ENCODE assay signal across 20 cellular contexts in the genomic region with DNA sequence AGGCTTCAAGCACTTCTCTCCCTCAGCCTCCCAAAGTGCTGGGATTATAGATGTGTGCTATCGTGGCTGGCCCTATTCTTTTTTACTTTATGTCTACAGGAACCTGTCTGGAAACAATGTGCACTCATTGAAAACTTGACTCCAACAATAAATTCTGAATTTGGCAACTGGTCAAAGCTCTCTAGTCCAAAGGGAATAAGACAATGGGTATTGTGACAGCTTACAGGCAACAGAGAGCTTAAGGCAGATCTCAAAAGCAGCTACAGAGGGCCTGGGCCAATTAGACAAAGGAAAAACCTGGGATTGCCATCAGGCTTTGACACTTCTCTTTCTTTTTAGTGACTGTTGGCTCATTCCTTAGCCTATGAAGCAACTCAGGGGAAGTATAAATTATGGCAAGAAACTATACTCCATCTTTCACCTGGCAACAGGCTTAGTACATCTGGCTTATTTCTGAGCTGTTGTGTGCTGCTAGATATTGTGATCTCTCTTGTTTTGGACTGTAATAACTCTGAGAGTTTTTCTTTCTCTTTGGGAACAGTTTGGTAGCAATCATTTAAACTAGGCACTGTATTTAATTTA. TPM values are rescaled to one million over a fixed set of nuclear protein-coding genes. Genes with fewer than 3 reads are reported as not detected.
DNase-seq lines count a peak whose midpoint lies in the region; ATAC-seq and TF ChIP-seq lines count a peak whose summit lies in the region.
"Had no signal": no experiment of that assay in that cellular context is flagged by ENCODE, and none has a peak within 500 bp of the region (broad histone marks: within the 10 kb centered on the region; RNA-seq: fewer than 3 reads in every experiment).

No MANE protein-coding gene starts in this region.

- peaks cover 0 to 4% of the 10 kb centered on the region in 2 donors for H3K9me3 ChIP-seq in breast epithelium
- no peaks in the 10 kb centered on the region for H3K9me3 ChIP-seq in PC-3 (ENCODE audit: low read length)

- H3F3A ChIP-seq in PC-3 (ENCODE audit: low read length, unreplicated experiment), result no peaks in the 10 kb centered on the region

- BruUV-seq in MCF 10A (replicated peaks; lab: Mats Ljungman, UMichigan) (no TSS peak), PC-3 (replicated peaks; lab: Mats Ljungman, UMichigan) (no TSS peak), Calu3 (replicated peaks; lab: Mats Ljungman, UMichigan) (no TSS peak)

- no peak overlapping the region for H3K4me2 ChIP-seq in PC-3 (ENCODE audit: low read length)

- H3K36me3 ChIP-seq in breast epithelium (no peaks in the 10 kb centered on the region), PC-3 (ENCODE audit: low read depth, low read length) (no peaks in the 10 kb centered on the region)

- peaks cover 15% of the 10 kb centered on the region for H3K4me1 Mint-ChIP-seq in MCF 10A (ENCODE audit: insufficient read depth, unreplicated experiment)
- no peaks in the 10 kb centered on the region for H3K4me1 Mint-ChIP-seq in Calu3 (ENCODE audit: low read depth, unreplicated experiment)
- H3K4me1 Mint-ChIP-seq: CD4-positive, alpha-beta memory T cell had no signal

- peak; percentile 39 for DNase-seq in MCF 10A (ENCODE audit: unreplicated experiment)
- no peak for DNase-seq in breast epithelium (ENCODE audit: low spot score in 2 of 2)
- DNase-seq in PC-3, result peak; percentile 40
- DNase-seq in globus pallidus (ENCODE audit: low spot score), result peak; percentile 2
- DNase-seq in pulmonary artery endothelial cell (ENCODE audit: low read depth, low spot score), result peak; percentile 62
- no peak for DNase-seq in NCI-H1092 (lab: John Stamatoyannopoulos, UW)
- DNase-seq in Calu3, result no peak
- no peak for DNase-seq in activated naive CD4-positive, alpha-beta T cell treated with anti-CD3 and anti-CD28 coated beads, Interleukin-2, amount 50 U/mL, for 16 hours
- DNase-seq: 8988T; CD4-positive, alpha-beta memory T cell; DMS79 treated with DMSO at 0.1 percent for 48 hours; GOT3; MV-4-11; NCI-H1417 treated with DMSO at 0.1 percent for 48 hours; NCI-H1930; NCI-H2171 treated with DMSO at 0.1 percent for 48 hours; NCI-H510A; NCI-H774 had no signal

- H2AFZ ChIP-seq in PC-3 (ENCODE audit: low read length), result no peak overlapping the region

- H3K4me3 Mint-ChIP-seq in MCF 10A (ENCODE audit: unreplicated experiment) (no peak overlapping the region), Calu3 (ENCODE audit: low read depth, unreplicated experiment) (no peak overlapping the region)
- H3K4me3 Mint-ChIP-seq: CD4-positive, alpha-beta memory T cell had no signal

- POLR2A ChIA-PET in MCF 10A (lab: Yijun Ruan, JAX), result interaction anchor here (1.1 kb wide), 1 partner anchor 15 kb away, joined by 3 read pairs; no protein-coding TSS in a partner anchor
- POLR2A ChIA-PET in PC-3 (lab: Charles Lee; ENCODE audit: unreplicated experiment), result no interaction called here

- no peaks in the 10 kb centered on the region for H4K20me1 ChIP-seq in PC-3 (ENCODE audit: low read length)

- H3K9ac ChIP-seq in PC-3 (ENCODE audit: low read length), result no peak overlapping the region

- intact Hi-C loops in MCF 10A (cut with micrococcal nuclease), result no loop called here
- intact Hi-C loops in breast epithelium (cut with DNase I; ENCODE audit: low total_unique reads), result no loop called here
- intact Hi-C loops in PC-3 (cut with micrococcal nuclease), result no loop called here
- intact Hi-C loops in Calu3 (cut with micrococcal nuclease; ENCODE audit: unreplicated experiment), result no loop called here

- no peaks in the 10 kb centered on the region for H3K9me3 Mint-ChIP-seq in MCF 10A (ENCODE audit: unreplicated experiment)
- H3K9me3 Mint-ChIP-seq in Calu3 (ENCODE audit: low read depth, unreplicated experiment), result peaks cover 3% of the 10 kb centered on the region

- no peak for TF ChIP-seq POLR2A in breast epithelium (IDR thresholded peaks at IDR 0.05)

- H3K4me3 ChIP-seq in breast epithelium (no peak overlapping the region), PC-3 (ENCODE audit: low read length) (no peak overlapping the region)
- H3K4me3 ChIP-seq: K562 had no signal

- ATAC-seq in PC-3, result peak; percentile 59
- ATAC-seq: K562 had no signal

- H3K27ac ChIP-seq in breast epithelium (no peak overlapping the region), PC-3 (ENCODE audit: low read length) (no peak overlapping the region)

- H3K79me2 ChIP-seq in PC-3 (ENCODE audit: low read length), result no peaks in the 10 kb centered on the region

- TF ChIP-seq CTCF in MCF 10A (IDR thresholded peaks at IDR 0.05; ENCODE audit: unreplicated experiment), result no peak
- no peak for TF ChIP-seq CTCF in breast epithelium (IDR thresholded peaks at IDR 0.05)
- TF ChIP-seq CTCF in PC-3 (conservative IDR thresholded peaks at IDR 0.05; ENCODE audit: low read depth, low read length), result no peak
- no peak for TF ChIP-seq CTCF in Calu3 (IDR thresholded peaks at IDR 0.05; ENCODE audit: unreplicated experiment)

- H3K27me3 Mint-ChIP-seq in MCF 10A (ENCODE audit: insufficient read depth, unreplicated experiment), result no peaks in the 10 kb centered on the region
- H3K27me3 Mint-ChIP-seq in Calu3 (ENCODE audit: unreplicated experiment), result no peaks in the 10 kb centered on the region

- no peaks in the 10 kb centered on the region for H3K9me2 ChIP-seq in PC-3 (replicated peaks; ENCODE audit: low read length)

- H3K4me1 ChIP-seq in breast epithelium (no peaks in the 10 kb centered on the region), PC-3 (ENCODE audit: insufficient read depth, low read length) (peaks cover 9% of the 10 kb centered on the region)

- H3K36me3 Mint-ChIP-seq in MCF 10A (ENCODE audit: insufficient read depth, unreplicated experiment) (no peaks in the 10 kb centered on the region), Calu3 (ENCODE audit: insufficient read depth, unreplicated experiment) (no peaks in the 10 kb centered on the region)
- H3K36me3 Mint-ChIP-seq: CD4-positive, alpha-beta memory T cell had no signal

- CTCF ChIA-PET in MCF 10A (lab: Yijun Ruan, JAX) (interaction anchor here (0.9 to 1.2 kb wide), 3 partner anchors 12 to 88 kb away, joined by 3 to 5 read pairs (median 3); no protein-coding TSS in a partner anchor), PC-3 (lab: Charles Lee) (no interaction called here), Calu3 (lab: Charles Lee) (no interaction called here)

- H3K27me3 ChIP-seq in breast epithelium, result no peaks in the 10 kb centered on the region
- H3K27me3 ChIP-seq in PC-3 (ENCODE audit: low read length), result no peaks in the 10 kb centered on the region

- H3K27ac Mint-ChIP-seq in MCF 10A (ENCODE audit: low read depth, unreplicated experiment), result no peak overlapping the region
- no peak overlapping the region for H3K27ac Mint-ChIP-seq in Calu3 (ENCODE audit: unreplicated experiment)
- H3K27ac Mint-ChIP-seq: CD4-positive, alpha-beta memory T cell had no signal

RNA-seq across cellular contexts. Expression of a gene that starts 55.0 kb away (rescaled TPM):
- total RNA-seq in MCF 10A (2022), result 0.42 TPM in 1 of 2 replicates, not detected in the other
- total RNA-seq in breast epithelium, result 10 to 100 TPM in 2 of 3 donors, 1 to 10 TPM in 1; 7.7 to 12.8 (median 11.6) TPM
- total RNA-seq in PC-3 (2014; rRNA removed), result 0.87 and 2.1 TPM in 2 replicates
- 5.3 and 6.1 TPM in 2 replicates for total RNA-seq in pulmonary artery endothelial cell
- total RNA-seq in Calu3 (2022), result 0.37 and 1.8 TPM in 2 replicates
- total RNA-seq: CD4-positive, alpha-beta memory T cell; G401 had no signal

Comparison
In these comparisons a context has a peak if more than half of its experiments do, and no peak if none do; other contexts are left out.
1. DNase-seq: peak in MCF 10A (single experiment), PC-3 (single experiment), globus pallidus (single experiment) and pulmonary artery endothelial cell (single experiment); none in breast epithelium (0 of 2), NCI-H1092 (single experiment), Calu3 (single experiment) and activated naive CD4-positive, alpha-beta T cell treated with anti-CD3 and anti-CD28 coated beads, Interleukin-2, amount 50 U/mL, for 16 hours (single experiment).